27 cellular contexts compared by ENCODE assay signal in the genomic region with DNA sequence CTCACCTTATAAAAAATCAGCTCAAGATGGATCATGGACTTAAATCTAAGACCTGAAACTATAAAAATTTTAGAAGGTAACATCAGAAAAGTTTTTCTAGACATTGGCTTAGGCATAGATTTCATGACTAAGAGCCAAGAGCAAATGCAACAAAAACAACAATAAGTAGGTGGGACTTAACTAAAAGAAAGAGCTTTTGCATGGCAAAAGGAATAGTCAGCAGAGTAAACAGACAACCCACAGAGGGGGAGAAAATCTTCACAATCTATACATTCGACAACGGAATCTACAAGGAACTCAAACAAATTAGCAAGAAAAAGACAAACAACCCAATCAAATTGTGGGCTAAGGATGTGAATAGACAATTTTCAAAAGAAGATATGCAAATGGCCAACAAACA.
"Had no signal": no experiment of that assay in that cellular context is flagged by ENCODE, and none has a peak within 500 bp of the region (broad histone marks: within the 10 kb centered on the region; RNA-seq: fewer than 3 reads in every experiment).

No MANE protein-coding gene starts in this region.

- H3K9me3 ChIP-seq: colonic mucosa, lower lobe of right lung, neutrophil, right lobe of liver had no signal

- H3K27me3 ChIP-seq: colonic mucosa, esophagus muscularis mucosa, foreskin keratinocyte, gastroesophageal sphincter, heart left ventricle, hepatocyte, neutrophil, right lobe of liver, tibial nerve, upper lobe of left lung had no signal

- H3K36me3 Mint-ChIP-seq: stimulated activated naive B cell treated with anti-CD40 and anti-IgM and Interleukin-4, amounts not matched to agents 10 μg/mL and 1 μg/mL and 100 μg/mL, for 72 hours had no signal

- H3K27ac Mint-ChIP-seq: dendritic cell treated with granulocyte-macrophage colony-stimulating factor and Interleukin-4, amounts not matched to agents 40 ng/mL and 50 ng/mL, for 4 days; immature natural killer cell; natural killer cell; progenitor cell of endocrine pancreas; stimulated activated naive B cell treated with anti-CD40 and anti-IgM and Interleukin-4, amounts not matched to agents 10 μg/mL and 1 μg/mL and 100 μg/mL, for 72 hours; stimulated activated naive CD8-positive, alpha-beta T cell treated with anti-CD3 and anti-CD28 coated beads, Interleukin-15, Interleukin-2, amounts not matched to agents 100 ng/mL and 50 ng/mL, for 24 hours had no signal

- H3K4me3 ChIP-seq: colonic mucosa, esophagus muscularis mucosa, gastroesophageal sphincter, heart left ventricle, hepatocyte, lower lobe of right lung, right lobe of liver, thoracic aorta, tibial nerve, upper lobe of left lung had no signal

- H3K27ac ChIP-seq: colonic mucosa, esophagus muscularis mucosa, foreskin keratinocyte, gastroesophageal sphincter, heart left ventricle, hepatocyte, lower lobe of right lung, neutrophil, parathyroid adenoma, right lobe of liver, thoracic aorta, tibial nerve, upper lobe of left lung had no signal

- H3K9ac ChIP-seq: parathyroid adenoma had no signal

- ATAC-seq: foreskin keratinocyte; gastroesophageal sphincter; heart left ventricle; left ventricle myocardium superior; lower lobe of right lung; natural killer cell; right lobe of liver; stimulated activated naive B cell treated with anti-CD40 and anti-IgM and Interleukin-4, amounts not matched to agents 10 μg/mL and 1 μg/mL and 100 μg/mL, for 72 hours had no signal

- FAIRE-seq: endothelial cell of umbilical vein, keratinocyte, small intestine, urothelium cell line had no signal

- H3K27me3 Mint-ChIP-seq: dendritic cell treated with granulocyte-macrophage colony-stimulating factor and Interleukin-4, amounts not matched to agents 40 ng/mL and 50 ng/mL, for 4 days; stimulated activated naive B cell treated with anti-CD40 and anti-IgM and Interleukin-4, amounts not matched to agents 10 μg/mL and 1 μg/mL and 100 μg/mL, for 72 hours; stimulated activated naive CD8-positive, alpha-beta T cell treated with anti-CD3 and anti-CD28 coated beads, Interleukin-15, Interleukin-2, amounts not matched to agents 100 ng/mL and 50 ng/mL, for 24 hours had no signal

- H3K4me1 Mint-ChIP-seq: immature natural killer cell; natural killer cell; stimulated activated naive B cell treated with anti-CD40 and anti-IgM and Interleukin-4, amounts not matched to agents 10 μg/mL and 1 μg/mL and 100 μg/mL, for 72 hours had no signal

- H3K36me3 ChIP-seq: colonic mucosa, esophagus muscularis mucosa, gastroesophageal sphincter, heart left ventricle, lower lobe of right lung, neutrophil, right lobe of liver, thoracic aorta, tibial nerve, upper lobe of left lung had no signal

- H3K4me1 ChIP-seq: colonic mucosa, esophagus muscularis mucosa, foreskin keratinocyte, gastroesophageal sphincter, heart left ventricle, lower lobe of right lung, parathyroid adenoma, right lobe of liver, tibial nerve, upper lobe of left lung had no signal

- H3K4me3 Mint-ChIP-seq: dendritic cell treated with granulocyte-macrophage colony-stimulating factor and Interleukin-4, amounts not matched to agents 40 ng/mL and 50 ng/mL, for 4 days; immature natural killer cell; natural killer cell; stimulated activated naive B cell treated with anti-CD40 and anti-IgM and Interleukin-4, amounts not matched to agents 10 μg/mL and 1 μg/mL and 100 μg/mL, for 72 hours; stimulated activated naive CD8-positive, alpha-beta T cell treated with anti-CD3 and anti-CD28 coated beads, Interleukin-15, Interleukin-2, amounts not matched to agents 100 ng/mL and 50 ng/mL, for 24 hours had no signal

- DNase-seq: colonic mucosa; effector CD8-positive, alpha-beta T cell; foreskin keratinocyte; heart left ventricle; immature natural killer cell; left ventricle myocardium superior; lower lobe of right lung; natural killer cell; right lobe of liver; small intestine; stimulated activated CD4-positive, alpha-beta T cell treated with anti-CD3 and anti-CD28 coated beads, Interleukin-15, amount 100 ng/mL, for 24 hours; stimulated activated CD4-positive, alpha-beta T cell treated with anti-CD3 and anti-CD28 coated beads, Interleukin-2, amount 100 ng/mL, for 48 hours; stimulated activated naive B cell treated with anti-CD40 and anti-IgM and Interleukin-4, amounts not matched to agents 10 μg/mL and 1 μg/mL and 100 μg/mL, for 72 hours; upper lobe of left lung had no signal
